ENCODE assay signal across 23 cellular contexts in genomic region chr1:19139711-19140110, GRCh38.
DNase-seq lines count a peak whose midpoint lies in the region; ATAC-seq lines count a peak whose summit lies in the region.
"Had no signal": no experiment of that assay in that cellular context is flagged by ENCODE, and none has a peak within 500 bp of the region (broad histone marks: within the 10 kb centered on the region; RNA-seq: fewer than 3 reads in every experiment).

No MANE protein-coding gene starts in this region.

- no peaks in the 10 kb centered on the region for H3K9me3 Mint-ChIP-seq in stimulated activated memory B cell treated with anti-CD40 and anti-IgM and Interleukin-4, amounts not matched to agents 10 μg/mL and 1 μg/mL and 100 μg/mL, for 72 hours
- H3K9me3 Mint-ChIP-seq: natural killer cell treated with Interleukin-12 subunit alpha and Interleukin-12 subunit beta and Interleukin-15 and Interleukin-18, amount 100 ng/mL, for 72 hours had no signal

- H3K36me3 ChIP-seq in NT2/D1 (ENCODE audit: insufficient read depth, insufficient read length, low read length) (peaks cover 76% of the 10 kb centered on the region), endocrine pancreas (ENCODE audit: control insufficient read depth, insufficient read depth, low read length) (peaks cover 2% of the 10 kb centered on the region)

- DNase-seq in Ammon's horn (ENCODE audit: low spot score) (peak; percentile 69), NT2/D1 (ENCODE audit: low read depth, low spot score) (peak; percentile 23), midbrain (lab: John Stamatoyannopoulos, UW) (peak; percentile 20)
- DNase-seq in stimulated activated CD4-positive, alpha-beta T cell treated with anti-CD3 and anti-CD28 coated beads, Interleukin-15, amount 100 ng/mL, for 24 hours: no peak
- DNase-seq: ACHN; activated CD8-positive, alpha-beta T cell treated with anti-CD3 and anti-CD28 coated beads, Interleukin-2, amount 10 ng/mL, durations not matched to agents 7 days and 5 days; activated T-cell treated with anti-CD3 and anti-CD28 coated beads, Interleukin-2, amount 50 U/mL, for 48 hours; GDM1; IMR-90; MG63; NCI-H1694; NCI-H774; PC-9; psoas muscle; SJCRH30; T-helper 2 cell had no signal

- H3K4me3 Mint-ChIP-seq in stimulated activated memory B cell treated with anti-CD40 and anti-IgM and Interleukin-4, amounts not matched to agents 10 μg/mL and 1 μg/mL and 100 μg/mL, for 72 hours: no peak overlapping the region
- H3K4me3 Mint-ChIP-seq: activated CD8-positive, alpha-beta T cell treated with anti-CD3 and anti-CD28 coated beads, Interleukin-2, amount 10 ng/mL, durations not matched to agents 7 days and 5 days; natural killer cell treated with Interleukin-12 subunit alpha and Interleukin-12 subunit beta and Interleukin-15 and Interleukin-18, amount 100 ng/mL, for 72 hours had no signal

- H3K4me1 ChIP-seq in NT2/D1 (ENCODE audit: insufficient read depth, insufficient read length): peaks cover 6% of the 10 kb centered on the region
- H3K4me1 ChIP-seq in endocrine pancreas (ENCODE audit: control insufficient read depth, insufficient read depth, low read length): peaks cover 12% of the 10 kb centered on the region
- H3K4me1 ChIP-seq: psoas muscle, SJCRH30 had no signal

- H3K9me3 ChIP-seq in NT2/D1 (ENCODE audit: insufficient read depth, low read length) (peaks cover 5% of the 10 kb centered on the region; the same call in 1 of the 2 replicates), endocrine pancreas (ENCODE audit: control insufficient read depth, low read length) (no peaks in the 10 kb centered on the region)
- H3K9me3 ChIP-seq: heart right ventricle, MG63, psoas muscle, SJCRH30 had no signal

- no peaks in the 10 kb centered on the region for H3K27me3 Mint-ChIP-seq in stimulated activated memory B cell treated with anti-CD40 and anti-IgM and Interleukin-4, amounts not matched to agents 10 μg/mL and 1 μg/mL and 100 μg/mL, for 72 hours
- H3K27me3 Mint-ChIP-seq: natural killer cell treated with Interleukin-12 subunit alpha and Interleukin-12 subunit beta and Interleukin-15 and Interleukin-18, amount 100 ng/mL, for 72 hours had no signal

- H3K27me3 ChIP-seq in NT2/D1 (ENCODE audit: insufficient read depth, insufficient read length) (no peaks in the 10 kb centered on the region), endocrine pancreas (ENCODE audit: control insufficient read depth, insufficient read depth, low read length) (no peaks in the 10 kb centered on the region)
- H3K27me3 ChIP-seq: cardiac muscle cell, heart right ventricle, MG63, SJCRH30 had no signal

- no peak for ATAC-seq in stimulated activated memory B cell treated with anti-CD40 and anti-IgM and Interleukin-4, amounts not matched to agents 10 μg/mL and 1 μg/mL and 100 μg/mL, for 72 hours
- ATAC-seq in GM21717 (IDR thresholded peaks at IDR 0.05; ENCODE audit: unreplicated experiment) (no peak), GM19023 (IDR thresholded peaks at IDR 0.05; ENCODE audit: unreplicated experiment) (no peak)
- ATAC-seq: activated CD8-positive, alpha-beta T cell treated with anti-CD3 and anti-CD28 coated beads, Interleukin-2, amount 10 ng/mL, durations not matched to agents 7 days and 5 days; natural killer cell treated with Interleukin-12 subunit alpha and Interleukin-12 subunit beta and Interleukin-15 and Interleukin-18, amount 100 ng/mL, for 72 hours had no signal

- H3K27ac Mint-ChIP-seq in stimulated activated memory B cell treated with anti-CD40 and anti-IgM and Interleukin-4, amounts not matched to agents 10 μg/mL and 1 μg/mL and 100 μg/mL, for 72 hours: no peak overlapping the region
- H3K27ac Mint-ChIP-seq: activated CD8-positive, alpha-beta T cell treated with anti-CD3 and anti-CD28 coated beads, Interleukin-2, amount 10 ng/mL, durations not matched to agents 7 days and 5 days had no signal

- H3K4me3 ChIP-seq in NT2/D1 (ENCODE audit: insufficient read length, low read depth) (no peak overlapping the region), endocrine pancreas (ENCODE audit: control insufficient read depth, insufficient read depth, low read length) (peak overlapping the region; percentile 25)
- H3K4me3 ChIP-seq: cardiac muscle cell, heart right ventricle, MG63, PC-9, psoas muscle, SJCRH30 had no signal

- H3K36me3 Mint-ChIP-seq in stimulated activated memory B cell treated with anti-CD40 and anti-IgM and Interleukin-4, amounts not matched to agents 10 μg/mL and 1 μg/mL and 100 μg/mL, for 72 hours: peaks cover 99% of the 10 kb centered on the region

- no peaks in the 10 kb centered on the region for H3K4me1 Mint-ChIP-seq in stimulated activated memory B cell treated with anti-CD40 and anti-IgM and Interleukin-4, amounts not matched to agents 10 μg/mL and 1 μg/mL and 100 μg/mL, for 72 hours

- H3K9ac ChIP-seq in NT2/D1 (ENCODE audit: insufficient read length, low read depth) (no peak overlapping the region), endocrine pancreas (ENCODE audit: control insufficient read depth, insufficient read depth, low read length) (no peak overlapping the region)
